ENCODE assay signal across 10 cellular contexts in genomic region chr12:27178723-27179398, GRCh38.
DNase-seq lines count a peak whose midpoint lies in the region; ATAC-seq and TF ChIP-seq lines count a peak whose summit lies in the region.
"Had no signal": no experiment of that assay in that cellular context is flagged by ENCODE, and none has a peak within 500 bp of the region (broad histone marks: within the 10 kb centered on the region; RNA-seq: fewer than 3 reads in every experiment).

No MANE protein-coding gene starts in this region.

- peak overlapping the region; percentile 90 for H3K27ac Mint-ChIP-seq in activated CD4-positive, alpha-beta T cell treated with anti-CD3 and anti-CD28 coated beads for 36 hours
- peak overlapping the region; percentile 56 for H3K27ac Mint-ChIP-seq in T-helper 1 cell treated with Interleukin-12 subunit alpha and Interleukin-12 subunit beta and Interleukin-4 antibody, amounts not matched to agents 30 μg/mL and 1 μg/mL, for 36 hours
- peak overlapping the region; percentile 69 to 80 for H3K27ac Mint-ChIP-seq in stimulated activated naive CD8-positive, alpha-beta T cell treated with anti-CD3 and anti-CD28 coated beads, Interleukin-15, amount 100 ng/mL, for 72 hours

- H3K4me3 Mint-ChIP-seq in activated CD4-positive, alpha-beta T cell treated with anti-CD3 and anti-CD28 coated beads for 36 hours, result peak overlapping the region; percentile 7
- H3K4me3 Mint-ChIP-seq in T-helper 1 cell treated with Interleukin-12 subunit alpha and Interleukin-12 subunit beta and Interleukin-4 antibody, amounts not matched to agents 30 μg/mL and 1 μg/mL, for 36 hours, result peak overlapping the region; percentile 43
- H3K4me3 Mint-ChIP-seq in stimulated activated naive CD8-positive, alpha-beta T cell treated with anti-CD3 and anti-CD28 coated beads, Interleukin-15, amount 100 ng/mL, for 72 hours, result peak overlapping the region; percentile 51 to 57
- H3K4me3 Mint-ChIP-seq: central memory CD8-positive, alpha-beta T cell had no signal

- DNase-seq in activated CD4-positive, alpha-beta T cell treated with anti-CD3 and anti-CD28 coated beads for 36 hours, result no peak
- DNase-seq in activated CD4-positive, alpha-beta T cell treated with anti-CD3 and anti-CD28 coated beads for 48 hours, result no peak
- DNase-seq in fibroblast of the aortic adventitia (ENCODE audit: low read depth) (peak; percentile 27), GDM1 (lab: John Stamatoyannopoulos, UW) (no peak), NAMALWA (ENCODE audit: low spot score) (no peak)
- no peak for DNase-seq in stimulated activated naive CD8-positive, alpha-beta T cell treated with anti-CD3 and anti-CD28 coated beads, Interleukin-15, amount 100 ng/mL, for 72 hours
- DNase-seq: substantia nigra had no signal

- no peaks in the 10 kb centered on the region for H3K27me3 Mint-ChIP-seq in activated CD4-positive, alpha-beta T cell treated with anti-CD3 and anti-CD28 coated beads for 36 hours
- no peaks in the 10 kb centered on the region for H3K27me3 Mint-ChIP-seq in T-helper 1 cell treated with Interleukin-12 subunit alpha and Interleukin-12 subunit beta and Interleukin-4 antibody, amounts not matched to agents 30 μg/mL and 1 μg/mL, for 36 hours (ENCODE audit: low read depth)
- no peaks in the 10 kb centered on the region for H3K27me3 Mint-ChIP-seq in stimulated activated naive CD8-positive, alpha-beta T cell treated with anti-CD3 and anti-CD28 coated beads, Interleukin-15, amount 100 ng/mL, for 72 hours
- H3K27me3 Mint-ChIP-seq: central memory CD8-positive, alpha-beta T cell had no signal

- peaks cover 39% of the 10 kb centered on the region for H3K4me1 Mint-ChIP-seq in activated CD4-positive, alpha-beta T cell treated with anti-CD3 and anti-CD28 coated beads for 36 hours
- H3K4me1 Mint-ChIP-seq in T-helper 1 cell treated with Interleukin-12 subunit alpha and Interleukin-12 subunit beta and Interleukin-4 antibody, amounts not matched to agents 30 μg/mL and 1 μg/mL, for 36 hours (ENCODE audit: low read depth), result peaks cover 27% of the 10 kb centered on the region
- peaks cover 38% of the 10 kb centered on the region for H3K4me1 Mint-ChIP-seq in stimulated activated naive CD8-positive, alpha-beta T cell treated with anti-CD3 and anti-CD28 coated beads, Interleukin-15, amount 100 ng/mL, for 72 hours

- CTCF ChIA-PET in activated CD4-positive, alpha-beta T cell treated with anti-CD3 and anti-CD28 coated beads for 36 hours (lab: Charles Lee), result interaction anchor here (0.8 to 3.2 kb wide), 5 partner anchors 9 to 163 kb away, joined by 3 to 9 read pairs (median 3); no protein-coding TSS in a partner anchor

- H3K9me3 Mint-ChIP-seq in activated CD4-positive, alpha-beta T cell treated with anti-CD3 and anti-CD28 coated beads for 36 hours (ENCODE audit: low read depth), result no peaks in the 10 kb centered on the region
- H3K9me3 Mint-ChIP-seq in T-helper 1 cell treated with Interleukin-12 subunit alpha and Interleukin-12 subunit beta and Interleukin-4 antibody, amounts not matched to agents 30 μg/mL and 1 μg/mL, for 36 hours, result no peaks in the 10 kb centered on the region
- H3K9me3 Mint-ChIP-seq in stimulated activated naive CD8-positive, alpha-beta T cell treated with anti-CD3 and anti-CD28 coated beads, Interleukin-15, amount 100 ng/mL, for 72 hours, result no peaks in the 10 kb centered on the region
- H3K9me3 Mint-ChIP-seq: central memory CD8-positive, alpha-beta T cell had no signal

- intact Hi-C loops in activated CD4-positive, alpha-beta T cell treated with anti-CD3 and anti-CD28 coated beads for 36 hours (cut with DNase I, micrococcal nuclease), result loop anchor here (1.0 to 10.0 kb wide), 7 partner anchors 29 to 644 kb away; partner anchors contain the start of genes FGFR1OP2 (in 1 of the 2), INTS13 (in 1 of the 2), STK38L (in 1 of the 2) and TM7SF3 (in 1 of the 2)

- H3K36me3 Mint-ChIP-seq in activated CD4-positive, alpha-beta T cell treated with anti-CD3 and anti-CD28 coated beads for 36 hours (ENCODE audit: low read depth), result no peaks in the 10 kb centered on the region
- no peaks in the 10 kb centered on the region for H3K36me3 Mint-ChIP-seq in T-helper 1 cell treated with Interleukin-12 subunit alpha and Interleukin-12 subunit beta and Interleukin-4 antibody, amounts not matched to agents 30 μg/mL and 1 μg/mL, for 36 hours (ENCODE audit: low read depth)

- ATAC-seq in activated CD4-positive, alpha-beta T cell treated with anti-CD3 and anti-CD28 coated beads for 36 hours, result peak; percentile 28
- no peak for ATAC-seq in stimulated activated naive CD8-positive, alpha-beta T cell treated with anti-CD3 and anti-CD28 coated beads, Interleukin-15, amount 100 ng/mL, for 72 hours
- ATAC-seq in GM18873 (IDR thresholded peaks at IDR 0.05; ENCODE audit: low FRiP score, unreplicated experiment), result no peak

- no peak overlapping the region for H3K4me3 ChIP-seq in fibroblast of the aortic adventitia (ENCODE audit: low read depth, low read length)

- no peak for TF ChIP-seq CTCF in fibroblast of the aortic adventitia (IDR thresholded peaks at IDR 0.05; ENCODE audit: insufficient read depth, low read length)

- POLR2A ChIA-PET in activated CD4-positive, alpha-beta T cell treated with anti-CD3 and anti-CD28 coated beads for 36 hours (lab: Charles Lee), result no interaction called here
